Comparison of ENCODE assay signal across 8 cellular contexts in the genomic region with DNA sequence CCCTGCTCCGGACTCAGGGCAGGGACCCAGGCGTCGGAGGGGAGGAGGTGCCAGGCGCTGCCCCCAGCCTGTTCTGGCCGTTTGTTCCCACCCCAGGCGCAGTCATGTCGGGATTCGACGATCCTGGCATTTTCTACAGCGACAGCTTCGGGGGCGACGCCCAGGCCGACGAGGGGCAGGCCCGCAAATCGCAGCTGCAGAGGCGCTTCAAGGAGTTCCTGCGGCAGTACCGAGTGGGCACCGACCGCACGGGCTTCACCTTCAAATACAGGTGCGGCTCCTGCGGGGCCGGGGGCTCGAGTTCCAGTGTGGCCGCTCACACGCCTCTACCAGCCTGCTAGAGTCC. TPM values are rescaled to one million over a fixed set of nuclear protein-coding genes. Genes with fewer than 3 reads are reported as not detected.
DNase-seq lines count a peak whose midpoint lies in the region; ATAC-seq, FAIRE-seq and TF ChIP-seq lines count a peak whose summit lies in the region.

No MANE protein-coding gene starts in this region.

- DNase-seq in AG10803 (ENCODE audit: low read depth) (no peak), colonic mucosa (no peak), urothelium cell line (ENCODE audit: low spot score) (peak; percentile 64), middle frontal gyrus (ENCODE audit: extremely low spot score, low spot score) (no peak)
- DNase-seq in NK-92 treated with Interleukin-12 subunit alpha and Interleukin-12 subunit beta, amount 100 ng/mL, for 24 hours (lab: John Stamatoyannopoulos, UW), result no peak

- H3K27me3 ChIP-seq in OCI-LY1 (ENCODE audit: insufficient read depth, low read length), result no peaks in the 10 kb centered on the region
- no peaks in the 10 kb centered on the region for H3K27me3 ChIP-seq in colonic mucosa
- no peaks in the 10 kb centered on the region for H3K27me3 ChIP-seq in mucosa of stomach (ENCODE audit: control insufficient read depth, insufficient read depth, low read length)

- H3K9me2 ChIP-seq in OCI-LY1 (ENCODE audit: low read depth, low read length), result no peaks in the 10 kb centered on the region

- peak overlapping the region; percentile 94 for H3K9ac ChIP-seq in OCI-LY1 (ENCODE audit: low read length)
- peak overlapping the region; percentile 81 to 84 for H3K9ac ChIP-seq in colonic mucosa (ENCODE audit: low read depth in 2 of 2, low read length in 2 of 2)
- peak overlapping the region; percentile 81 for H3K9ac ChIP-seq in mucosa of stomach (ENCODE audit: low read length)

- no peak for TF ChIP-seq CTCF in AG10803 (conservative IDR thresholded peaks at IDR 0.05; ENCODE audit: low read length)
- no peak for TF ChIP-seq CTCF in OCI-LY1 (IDR thresholded peaks at IDR 0.05; ENCODE audit: low read length)
- no peak for TF ChIP-seq CTCF in colonic mucosa (IDR thresholded peaks at IDR 0.05)

- intact Hi-C loops in colonic mucosa (cut with DNase I), result no loop called here

- no peak for FAIRE-seq in urothelium cell line (lab: Jason Lieb, UNC)

- H3K27ac ChIP-seq in OCI-LY1 (ENCODE audit: low read depth, low read length, poor library complexity, severe bottlenecking), result peak overlapping the region; percentile 72
- no peak overlapping the region for H3K27ac ChIP-seq in colonic mucosa

- ATAC-seq in GM21390 (IDR thresholded peaks at IDR 0.05; ENCODE audit: unreplicated experiment), result peak; percentile 6

- peaks cover 13% of the 10 kb centered on the region for H3K79me2 ChIP-seq in OCI-LY1 (ENCODE audit: insufficient read depth, low read length)

- no peak overlapping the region for H2AFZ ChIP-seq in OCI-LY1 (ENCODE audit: low read length)

- no peaks in the 10 kb centered on the region for H3F3A ChIP-seq in OCI-LY1 (ENCODE audit: insufficient read depth, low read length)

- peaks cover 42% of the 10 kb centered on the region for H3K36me3 ChIP-seq in OCI-LY1 (ENCODE audit: insufficient read depth, low read length)
- no peaks in the 10 kb centered on the region for H3K36me3 ChIP-seq in colonic mucosa
- no peaks in the 10 kb centered on the region for H3K36me3 ChIP-seq in mucosa of stomach (ENCODE audit: control insufficient read depth, insufficient read depth, low read length)

- H3K4me2 ChIP-seq in OCI-LY1 (ENCODE audit: low read length), result peak overlapping the region; percentile 94

- no peaks in the 10 kb centered on the region for H4K20me1 ChIP-seq in OCI-LY1 (ENCODE audit: insufficient read depth, low read length)

- peak overlapping the region; percentile 88 for H3K4me3 ChIP-seq in AG10803 (ENCODE audit: low read length)
- peak overlapping the region; percentile 90 for H3K4me3 ChIP-seq in OCI-LY1 (ENCODE audit: low read depth, low read length, poor library complexity, severe bottlenecking)
- H3K4me3 ChIP-seq in colonic mucosa, result peak overlapping the region; percentile 98
- H3K4me3 ChIP-seq in mucosa of stomach (ENCODE audit: low read length), result peak overlapping the region; percentile 93

- H3K4me1 ChIP-seq in OCI-LY1 (ENCODE audit: insufficient read depth, low read length, severe bottlenecking) (peaks cover 59% of the 10 kb centered on the region), colonic mucosa (no peaks in the 10 kb centered on the region), mucosa of stomach (ENCODE audit: control insufficient read depth, insufficient read depth, low read length) (peaks cover 3% of the 10 kb centered on the region)

- no peaks in the 10 kb centered on the region for H3K9me3 ChIP-seq in OCI-LY1 (ENCODE audit: low read length)
- no peaks in the 10 kb centered on the region for H3K9me3 ChIP-seq in colonic mucosa
- no peaks in the 10 kb centered on the region for H3K9me3 ChIP-seq in mucosa of stomach (ENCODE audit: control insufficient read depth, low read length)

RNA-seq across cellular contexts. Expression of a gene that starts 0.4 kb away (rescaled TPM):
- total RNA-seq in colonic mucosa, result 100 to 1,000 TPM in 1 of 2 donors, 10 to 100 TPM in 1; 33.0 to 120 TPM

RNA-seq across cellular contexts. Expression of a gene that starts 19.4 kb away (rescaled TPM):
- total RNA-seq in colonic mucosa, result 10 to 100 TPM; 31.0 to 50.3 TPM
